ENCODE assay signal across 12 cellular contexts in genomic region chr5:142168365-142168764, GRCh38. TPM values are rescaled to one million over a fixed set of nuclear protein-coding genes. Genes with fewer than 3 reads are reported as not detected.
DNase-seq lines count a peak whose midpoint lies in the region; ATAC-seq and TF ChIP-seq lines count a peak whose summit lies in the region.
"Had no signal": no experiment of that assay in that cellular context is flagged by ENCODE, and none has a peak within 500 bp of the region (broad histone marks: within the 10 kb centered on the region; RNA-seq: fewer than 3 reads in every experiment).

No MANE protein-coding gene starts in this region.

- no peak overlapping the region for H4K12ac ChIP-seq in trophoblast cell (ENCODE audit: low read depth, low read length)

- H4K8ac ChIP-seq in trophoblast cell (ENCODE audit: low read depth, low read length), result no peak overlapping the region

- H3K36me3 ChIP-seq in trophoblast cell (ENCODE audit: control insufficient read depth in 1 of 2, insufficient read depth in 2 of 2, low read length in 2 of 2), result no peaks in the 10 kb centered on the region

- WGBS in trophoblast cell (ENCODE audit: extremely low coverage, insufficient coverage, insufficient read length), result no CpG with 5 or more reads among the region's 3 CpGs

- H3K27me3 ChIP-seq in trophoblast cell (ENCODE audit: insufficient read depth, low read length), result no peaks in the 10 kb centered on the region

- H3K4ac ChIP-seq in trophoblast cell (ENCODE audit: low read depth, low read length), result no peak overlapping the region

- no peaks in the 10 kb centered on the region for H3K79me2 ChIP-seq in trophoblast cell (ENCODE audit: control insufficient read depth, insufficient read depth, low read length, poor library complexity)

- H3K9ac ChIP-seq in trophoblast cell (ENCODE audit: low read length), result no peak overlapping the region

- H3K9me3 ChIP-seq in trophoblast cell (ENCODE audit: insufficient read depth, low read depth, low read length), result peaks cover 1% of the 10 kb centered on the region

- peak overlapping the region; percentile 29 for H2BK5ac ChIP-seq in trophoblast cell (ENCODE audit: low read depth, low read length, poor library complexity)

- H2BK120ac ChIP-seq in trophoblast cell (ENCODE audit: insufficient read depth, low read length, poor library complexity), result peak overlapping the region; percentile 84

- H2AFZ ChIP-seq in trophoblast cell (ENCODE audit: insufficient read depth, low read length, poor library complexity), result no peak overlapping the region

- no peak overlapping the region for H4K91ac ChIP-seq in trophoblast cell (ENCODE audit: low read depth, low read length)

- DNase-seq in amniotic epithelial cell (ENCODE audit: low read depth) (peak; percentile 53), trophoblast cell (no peak), kidney glomerular epithelial cell (lab: John Stamatoyannopoulos, UW) (no peak), SW 1271 (lab: John Stamatoyannopoulos, UW) (no peak)
- DNase-seq: C1 segment of cervical spinal cord; CD4-positive, alpha-beta memory T cell; COR-L47; DMS153; DND-41; H7 had no signal

- H3K14ac ChIP-seq in trophoblast cell (ENCODE audit: low read length), result no peak overlapping the region

- H3K18ac ChIP-seq in trophoblast cell (ENCODE audit: low read length), result no peak overlapping the region

- peak; percentile 25; the same call in 2 of the 3 replicates for ATAC-seq in SK-N-SH treated with all-trans-retinoic acid at 6 μM for 48 hours
- no peak for ATAC-seq in HG02981 (IDR thresholded peaks at IDR 0.05; ENCODE audit: unreplicated experiment)

- peaks cover 19% of the 10 kb centered on the region for H3K79me1 ChIP-seq in trophoblast cell (ENCODE audit: low read length)

- H3K23ac ChIP-seq in trophoblast cell (ENCODE audit: low read length), result no peak overlapping the region

- H3K4me1 ChIP-seq in trophoblast cell (ENCODE audit: control insufficient read depth in 1 of 2, insufficient read depth in 2 of 2, low read length in 2 of 2), result peaks cover 9 to 17% of the 10 kb centered on the region in 2 experiments

- no peak overlapping the region for H2AK5ac ChIP-seq in trophoblast cell (ENCODE audit: low read length)

- no peak overlapping the region for H3K27ac ChIP-seq in trophoblast cell (ENCODE audit: low read depth, low read length)

- H3K4me3 ChIP-seq in trophoblast cell (ENCODE audit: low read depth, low read length), result no peak overlapping the region

- H2BK12ac ChIP-seq in trophoblast cell (ENCODE audit: low read length), result no peak overlapping the region

- H3K4me2 ChIP-seq in trophoblast cell (ENCODE audit: low read length), result no peak overlapping the region

TF ChIP-seq in SK-N-SH treated with all-trans-retinoic acid at 6 μM for 48 hours, 23 proteins besides CTCF, POLR2A, EP300 and RAD21:
- no peak for TF ChIP-seq PATZ1 (CRISPR knock-in tag; IDR thresholded peaks at IDR 0.05; ENCODE audit: borderline replicate concordance)
- no peak for TF ChIP-seq ZFP30 (CRISPR knock-in tag; IDR thresholded peaks at IDR 0.05)
- no peak for TF ChIP-seq CSDC2 (CRISPR knock-in tag; IDR thresholded peaks at IDR 0.05)
- 0 out of 2 replicates have a peak, but pooled peaks have one; percentile 21 for TF ChIP-seq TCF4 (CRISPR knock-in tag; IDR thresholded peaks at IDR 0.05; ENCODE audit: borderline replicate concordance)
- TF ChIP-seq OSR1 (CRISPR knock-in tag; IDR thresholded peaks at IDR 0.05), result no peak
- TF ChIP-seq ZC3H10 (CRISPR knock-in tag; IDR thresholded peaks at IDR 0.05), result no peak
- TF ChIP-seq ISL1 (CRISPR knock-in tag; IDR thresholded peaks at IDR 0.05), result peak; percentile 67

RNA-seq across cellular contexts. Expression of gene NDFIP1, which starts 59.8 kb away (rescaled TPM):
- polyA plus RNA-seq in trophoblast cell (2013), result 26.2 and 27.0 TPM in 2 replicates
